8 cellular contexts compared by ENCODE assay signal in genomic region chr12:120534203-120534702, GRCh38. TPM values are rescaled to one million over a fixed set of nuclear protein-coding genes. Genes with fewer than 3 reads are reported as not detected.
DNase-seq lines count a peak whose midpoint lies in the region; ATAC-seq and TF ChIP-seq lines count a peak whose summit lies in the region.

Gene RNF10 (plus strand): TSS chr12:120534356. CDS start chr12:120534812, 456 bp downstream.

- DNase-seq in AG04449 (ENCODE audit: low read depth, low spot score) (no peak), NCI-H446 (lab: John Stamatoyannopoulos, UW) (peak; percentile 80 to 92), cerebellum (ENCODE audit: low spot score) (peak; percentile 91), islet precursor cell (peak; percentile 88)
- DNase-seq in activated CD4-positive, alpha-beta T cell treated with anti-CD3 and anti-CD28 coated beads for 1 hour, result peak; percentile 57
- DNase-seq in stimulated activated CD4-positive, alpha-beta T cell treated with anti-CD3 and anti-CD28 coated beads, Interleukin-12 subunit alpha, Interleukin-12 subunit beta, amount 100 ng/mL, for 4 hours, result peak; percentile 57

- CTCF ChIA-PET in AG04449 (lab: Yijun Ruan, JAX), result no interaction called here

- POLR2A ChIA-PET in AG04449 (lab: Yijun Ruan, JAX), result interaction anchor here (1.1 kb wide), 1 partner anchor 16 kb away, joined by 4 read pairs; no protein-coding TSS in a partner anchor

- H3K4me3 ChIP-seq in AG04449 (ENCODE audit: low read depth, low read length), result peak within 1 kb of the TSS; percentile 94

- TF ChIP-seq CTCF in AG04449 (IDR thresholded peaks at IDR 0.05; ENCODE audit: insufficient read depth, low read length, missing control alignments), result no peak

- ATAC-seq in GM18873 (IDR thresholded peaks at IDR 0.05; ENCODE audit: low FRiP score, unreplicated experiment) (peak; percentile 72), HG03280 (IDR thresholded peaks at IDR 0.05; ENCODE audit: unreplicated experiment) (peak; percentile 63)

RNA-seq across cellular contexts. Expression of gene RNF10, which starts in this region (rescaled TPM):
- total RNA-seq in cerebellum, result 95.3 TPM
